ENCODE assay signal across 9 cellular contexts in genomic region chr11:2825261-2825885, GRCh38.
DNase-seq lines count a peak whose midpoint lies in the region; ATAC-seq and TF ChIP-seq lines count a peak whose summit lies in the region.
"Had no signal": no experiment of that assay in that cellular context is flagged by ENCODE, and none has a peak within 500 bp of the region (broad histone marks: within the 10 kb centered on the region; RNA-seq: fewer than 3 reads in every experiment).

No MANE protein-coding gene starts in this region.

- POLR2A ChIA-PET in AG04450 (lab: Yijun Ruan, JAX) = interaction anchor here (0.6 to 2.2 kb wide), 6 partner anchors 9 to 449 kb away, joined by 3 to 10 read pairs (median 5); partner anchors contain the start of genes CD81, CDKN1C and KCNQ1OT1

- DNase-seq in AG04450 (ENCODE audit: low read depth, low spot score) (peak; percentile 26), SJSA1 (ENCODE audit: low read depth in 1 of 2, low spot score in 2 of 2) (peak; percentile 95), fibroblast of villous mesenchyme (ENCODE audit: low read depth) (peak; percentile 90), omental fat pad (ENCODE audit: low spot score) (no peak), HuH-7 (ENCODE audit: low spot score) (no peak)
- DNase-seq: CD4-positive, alpha-beta T cell had no signal

- H3K4me3 ChIP-seq in AG04450 (ENCODE audit: low read depth, low read length) (peak overlapping the region; percentile 43), SJSA1 (no peak overlapping the region), fibroblast of villous mesenchyme (ENCODE audit: low read depth, low read length) (no peak overlapping the region)

- CTCF ChIA-PET in AG04450 (lab: Charles Lee) = interaction anchor here (1.4 kb wide), 1 partner anchor 293 kb away, joined by 3 read pairs; no protein-coding TSS in a partner anchor

- TF ChIP-seq CTCF in AG04450 (IDR thresholded peaks at IDR 0.05; ENCODE audit: low read depth, low read length) (peak; percentile 18; the same call in 1 of the 2 replicates), fibroblast of villous mesenchyme (IDR thresholded peaks at IDR 0.05; ENCODE audit: insufficient read depth, low read depth, low read length) (peak; percentile 30), omental fat pad (IDR thresholded peaks at IDR 0.05) (no peak)

- H3K9me3 ChIP-seq in AG04450 (ENCODE audit: control insufficient read depth, insufficient read depth, low read length) (peaks cover 38% of the 10 kb centered on the region), SJSA1 (replicated peaks) (peaks cover 17% of the 10 kb centered on the region)

- H3K27ac ChIP-seq in AG04450 (ENCODE audit: low read depth, low read length) (peak overlapping the region; percentile 99), SJSA1 (peak overlapping the region; percentile 94)

- ATAC-seq in omental fat pad (ENCODE audit: low FRiP score) (peak; percentile 62), HG03442 (IDR thresholded peaks at IDR 0.05; ENCODE audit: unreplicated experiment) (no peak), GM21526 (IDR thresholded peaks at IDR 0.05; ENCODE audit: low FRiP score, unreplicated experiment) (no peak), GM21529 (IDR thresholded peaks at IDR 0.05; ENCODE audit: unreplicated experiment) (no peak)

- H3K4me1 ChIP-seq in SJSA1 (replicated peaks) = peaks cover 39% of the 10 kb centered on the region

- no peaks in the 10 kb centered on the region for H3K36me3 ChIP-seq in SJSA1

- H3K27me3 ChIP-seq in AG04450 (ENCODE audit: control insufficient read depth, insufficient read depth, low read length) = no peaks in the 10 kb centered on the region
- H3K27me3 ChIP-seq in SJSA1 (replicated peaks) = no peaks in the 10 kb centered on the region

Comparison
In these comparisons a context has a peak if more than half of its experiments do, and no peak if none do; other contexts are left out.
1. DNase-seq: peak in AG04450 (single experiment), SJSA1 (2 of 2) and fibroblast of villous mesenchyme (single experiment); none in omental fat pad (single experiment) and HuH-7 (single experiment).
2. CTCF ChIP-seq: peak in AG04450 (single experiment) and fibroblast of villous mesenchyme (single experiment); none in omental fat pad (0 of 3).